In the genomic region with DNA sequence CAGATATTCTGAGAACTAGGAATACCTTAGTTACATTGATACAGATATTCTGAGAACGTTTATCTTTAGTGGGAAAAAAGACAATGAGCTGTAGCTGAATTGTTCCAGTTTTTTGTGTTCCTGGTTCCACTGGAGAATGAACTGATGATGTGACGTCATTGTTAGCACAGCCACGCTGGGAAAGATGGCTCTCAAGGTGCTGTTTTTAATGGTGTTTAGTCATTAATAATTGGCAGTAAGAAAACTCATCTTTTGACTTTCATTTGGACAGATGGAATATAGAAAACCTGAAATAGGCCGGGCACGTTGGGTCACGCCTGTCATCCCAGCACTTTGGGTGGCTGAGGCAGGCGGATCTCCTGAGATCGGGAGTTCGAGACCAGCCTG, we compare ENCODE assay signal across 13 cellular contexts. TPM values are rescaled to one million over a fixed set of nuclear protein-coding genes. Genes with fewer than 3 reads are reported as not detected.
DNase-seq lines count a peak whose midpoint lies in the region; ATAC-seq and TF ChIP-seq lines count a peak whose summit lies in the region.
"Had no signal": no experiment of that assay in that cellular context is flagged by ENCODE, and none has a peak within 500 bp of the region (broad histone marks: within the 10 kb centered on the region; RNA-seq: fewer than 3 reads in every experiment).

No MANE protein-coding gene starts in this region.

- H3K79me2 ChIP-seq in hepatocyte (peaks cover 100% of the 10 kb centered on the region), mesendoderm (ENCODE audit: control insufficient read depth, insufficient read depth, low read length) (peaks cover 89% of the 10 kb centered on the region)

- no peak overlapping the region for H3K4me2 ChIP-seq in hepatocyte
- H3K4me2 ChIP-seq in mesendoderm (ENCODE audit: low read length) = no peak overlapping the region

- no peak overlapping the region for H3K4me3 Mint-ChIP-seq in activated T-cell treated with anti-CD3 and anti-CD28 coated beads, Interleukin-2, amount 50 U/mL, for 24 hours
- no peak overlapping the region for H3K4me3 Mint-ChIP-seq in WTC11
- H3K4me3 Mint-ChIP-seq: activated naive CD8-positive, alpha-beta T cell treated with anti-CD3 and anti-CD28 coated beads, Interleukin-2, amount 50 U/mL, for 24 hours had no signal

- H3K4me1 Mint-ChIP-seq in activated T-cell treated with anti-CD3 and anti-CD28 coated beads, Interleukin-2, amount 50 U/mL, for 24 hours (ENCODE audit: low read depth) = peaks cover 70% of the 10 kb centered on the region
- H3K4me1 Mint-ChIP-seq in WTC11 = peaks cover 51% of the 10 kb centered on the region

- H4K20me1 ChIP-seq in hepatocyte (ENCODE audit: insufficient read depth, poor library complexity, severe bottlenecking) = peaks cover 97% of the 10 kb centered on the region

- H2BK5ac ChIP-seq in mesendoderm (ENCODE audit: low read length) = no peak overlapping the region

- no peak overlapping the region for H2BK15ac ChIP-seq in mesendoderm (replicated peaks; ENCODE audit: low read depth)

- POLR2A ChIA-PET in WTC11 (lab: Charles Lee) = no interaction called here

- TF ChIP-seq POLR2A in suprapubic skin (IDR thresholded peaks at IDR 0.05) = no peak

- H3K27me3 Mint-ChIP-seq in activated T-cell treated with anti-CD3 and anti-CD28 coated beads, Interleukin-2, amount 50 U/mL, for 24 hours = no peaks in the 10 kb centered on the region
- no peaks in the 10 kb centered on the region for H3K27me3 Mint-ChIP-seq in WTC11 (ENCODE audit: low read depth)
- H3K27me3 Mint-ChIP-seq: activated naive CD8-positive, alpha-beta T cell treated with anti-CD3 and anti-CD28 coated beads, Interleukin-2, amount 50 U/mL, for 24 hours had no signal

- H3K9me3 ChIP-seq in hepatocyte (ENCODE audit: low read depth) (no peaks in the 10 kb centered on the region), suprapubic skin (no peaks in the 10 kb centered on the region), BE2C (no peaks in the 10 kb centered on the region)
- H3K9me3 ChIP-seq: ovary had no signal

- H3K56ac ChIP-seq in mesendoderm (ENCODE audit: low read length) = no peak overlapping the region

- no peak overlapping the region for H3K18ac ChIP-seq in mesendoderm (ENCODE audit: low read length)

- no peaks in the 10 kb centered on the region for H3K9me3 Mint-ChIP-seq in activated T-cell treated with anti-CD3 and anti-CD28 coated beads, Interleukin-2, amount 50 U/mL, for 24 hours
- no peaks in the 10 kb centered on the region for H3K9me3 Mint-ChIP-seq in WTC11
- H3K9me3 Mint-ChIP-seq: activated naive CD8-positive, alpha-beta T cell treated with anti-CD3 and anti-CD28 coated beads, Interleukin-2, amount 50 U/mL, for 24 hours had no signal

- no peak overlapping the region for H2AFZ ChIP-seq in hepatocyte

- H4K5ac ChIP-seq in mesendoderm (ENCODE audit: low read length) = no peak overlapping the region

- WGBS in hepatocyte (ENCODE audit: low lambda C conversion rate, missing lambda C conversion rate) = 88% methylated on average over 9 of the region's 9 CpGs
- WGBS in suprapubic skin = 60% methylated on average over 9 of the region's 9 CpGs
- WGBS in mesendoderm (ENCODE audit: extremely low coverage, insufficient coverage, low lambda C conversion rate) = no CpG with 5 or more reads among the region's 9 CpGs

- H3K79me1 ChIP-seq in mesendoderm (ENCODE audit: low read length) = peaks cover 11% of the 10 kb centered on the region

- no peak for DNase-seq in activated T-cell treated with anti-CD3 and anti-CD28 coated beads, Interleukin-2, amount 50 U/mL, for 24 hours
- DNase-seq in activated T-cell treated with anti-CD3 and anti-CD28 coated beads, Interleukin-2, amount 50 U/mL, for 1 hour = no peak
- DNase-seq in WTC11 (ENCODE audit: low spot score) (no peak), hepatocyte (ENCODE audit: low spot score) (no peak), suprapubic skin (ENCODE audit: low spot score in 2 of 2) (no peak), mesendoderm (no peak), BE2C (no peak)
- DNase-seq: activated CD8-positive, alpha-beta memory T cell treated with anti-CD3 and anti-CD28 coated beads, Interleukin-2, amount 50 U/mL, for 4 hours; head of caudate nucleus; NCI-H146; ovary had no signal

- H3K36me3 Mint-ChIP-seq in activated T-cell treated with anti-CD3 and anti-CD28 coated beads, Interleukin-2, amount 50 U/mL, for 24 hours (ENCODE audit: low read depth) = peaks cover 34% of the 10 kb centered on the region
- no peaks in the 10 kb centered on the region for H3K36me3 Mint-ChIP-seq in WTC11

- no peak overlapping the region for H3K23ac ChIP-seq in mesendoderm (ENCODE audit: low read length)

- H3K4me3 ChIP-seq in hepatocyte (no peak overlapping the region), suprapubic skin (no peak overlapping the region), mesendoderm (ENCODE audit: low read length) (no peak overlapping the region), BE2C (ENCODE audit: low read depth, low read length) (no peak overlapping the region)
- H3K4me3 ChIP-seq: ovary had no signal

- no peaks in the 10 kb centered on the region for H3K36me3 ChIP-seq in hepatocyte (replicated peaks; ENCODE audit: insufficient read depth, low read depth)
- no peaks in the 10 kb centered on the region for H3K36me3 ChIP-seq in suprapubic skin
- H3K36me3 ChIP-seq in mesendoderm (ENCODE audit: control insufficient read depth, insufficient read depth, low read length) = no peaks in the 10 kb centered on the region
- H3K36me3 ChIP-seq in BE2C = no peaks in the 10 kb centered on the region; the same call in 1 of the 2 replicates
- H3K36me3 ChIP-seq: ovary had no signal

- H3K27me3 ChIP-seq in hepatocyte = no peaks in the 10 kb centered on the region
- no peaks in the 10 kb centered on the region for H3K27me3 ChIP-seq in suprapubic skin
- no peaks in the 10 kb centered on the region for H3K27me3 ChIP-seq in mesendoderm (ENCODE audit: insufficient read depth, low read length, poor library complexity)
- H3K27me3 ChIP-seq in BE2C = no peaks in the 10 kb centered on the region
- H3K27me3 ChIP-seq: ovary had no signal

- H3K4ac ChIP-seq in mesendoderm (ENCODE audit: low read depth, low read length) = no peak overlapping the region

- no peak for TF ChIP-seq EP300 in suprapubic skin (IDR thresholded peaks at IDR 0.05)

- TF ChIP-seq CTCF in WTC11 (IDR thresholded peaks at IDR 0.05) = no peak
- TF ChIP-seq CTCF in hepatocyte (IDR thresholded peaks at IDR 0.05; ENCODE audit: poor library complexity) = no peak
- TF ChIP-seq CTCF in suprapubic skin (IDR thresholded peaks at IDR 0.05) = no peak
- no peak for TF ChIP-seq CTCF in BE2C (IDR thresholded peaks at IDR 0.05; ENCODE audit: low read depth, low read length)

- peak overlapping the region; percentile 23 for H3K27ac ChIP-seq in hepatocyte
- H3K27ac ChIP-seq in suprapubic skin = peak overlapping the region; percentile 66
- no peak overlapping the region for H3K27ac ChIP-seq in mesendoderm (ENCODE audit: low read depth, low read length)
- H3K27ac ChIP-seq: ovary had no signal

- CTCF ChIA-PET in WTC11 (lab: Charles Lee) = interaction anchor here (0.7 to 1.2 kb wide), 2 partner anchors 24 to 36 kb away, joined by 3 to 5 read pairs; no protein-coding TSS in a partner anchor

- ATAC-seq in WTC11 (no peak), HG03196 (IDR thresholded peaks at IDR 0.05; ENCODE audit: unreplicated experiment) (no peak)

- H4K8ac ChIP-seq in mesendoderm (ENCODE audit: low read depth, low read length) = no peak overlapping the region

- no peak overlapping the region for H2AK5ac ChIP-seq in mesendoderm (ENCODE audit: low read length)

- H3K4me1 ChIP-seq in hepatocyte (ENCODE audit: insufficient read depth) (peaks cover 43% of the 10 kb centered on the region), suprapubic skin (peaks cover 88% of the 10 kb centered on the region), mesendoderm (ENCODE audit: control insufficient read depth, low read depth, low read length) (no peaks in the 10 kb centered on the region), BE2C (peaks cover 8% of the 10 kb centered on the region)

- H3K27ac Mint-ChIP-seq in activated T-cell treated with anti-CD3 and anti-CD28 coated beads, Interleukin-2, amount 50 U/mL, for 24 hours = peak overlapping the region; percentile 7
- peak overlapping the region; percentile 97 for H3K27ac Mint-ChIP-seq in WTC11

- no peaks in the 10 kb centered on the region for H3K9me2 ChIP-seq in hepatocyte (replicated peaks; ENCODE audit: insufficient read depth)

- no peak overlapping the region for H3K9ac ChIP-seq in mesendoderm (ENCODE audit: low read length)

- H2BK120ac ChIP-seq in mesendoderm (ENCODE audit: low read depth, low read length) = no peak overlapping the region

TF ChIP-seq in WTC11, 78 proteins besides CTCF, POLR2A, EP300 and RAD21 (continues in another document):
- TF ChIP-seq TCF7 (CRISPR knock-in tag; IDR thresholded peaks at IDR 0.05; ENCODE audit: low read depth) = no peak
- TF ChIP-seq NFATC4 (CRISPR knock-in tag; IDR thresholded peaks at IDR 0.05) = no peak
- no peak for TF ChIP-seq ZNF232 (CRISPR knock-in tag; IDR thresholded peaks at IDR 0.05)
- no peak for TF ChIP-seq HMGA2 (CRISPR knock-in tag; IDR thresholded peaks at IDR 0.05)
- TF ChIP-seq, protein P1, sequence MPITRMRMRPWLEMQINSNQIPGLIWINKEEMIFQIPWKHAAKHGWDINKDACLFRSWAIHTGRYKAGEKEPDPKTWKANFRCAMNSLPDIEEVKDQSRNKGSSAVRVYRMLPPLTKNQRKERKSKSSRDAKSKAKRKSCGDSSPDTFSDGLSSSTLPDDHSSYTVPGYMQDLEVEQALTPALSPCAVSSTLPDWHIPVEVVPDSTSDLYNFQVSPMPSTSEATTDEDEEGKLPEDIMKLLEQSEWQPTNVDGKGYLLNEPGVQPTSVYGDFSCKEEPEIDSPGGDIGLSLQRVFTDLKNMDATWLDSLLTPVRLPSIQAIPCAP (CRISPR knock-in tag; IDR thresholded peaks at IDR 0.05) = no peak
- no peak for TF ChIP-seq GABPB1 (CRISPR knock-in tag; IDR thresholded peaks at IDR 0.05)
- TF ChIP-seq SMAD4 (CRISPR knock-in tag; IDR thresholded peaks at IDR 0.05) = no peak

RNA-seq across cellular contexts. Expression of a gene that starts 10.4 kb away (rescaled TPM):
- total RNA-seq in WTC11 (2021) (57.7 to 65.7 TPM (median 62.7 TPM) in 3 replicates), hepatocyte (30.2 and 40.9 TPM in 2 replicates), suprapubic skin (10 to 100 TPM; 62.7 to 94.5 (median 78.4) TPM)
- polyA plus RNA-seq in hepatocyte = 29.5 and 37.7 TPM in 2 replicates
- 34.6 TPM for polyA plus RNA-seq in mesendoderm (2013, experiment 1 of 2)
- 41.1 TPM for polyA plus RNA-seq in mesendoderm (2013, experiment 2 of 2)
- polyA plus RNA-seq in BE2C (2012; ENCODE audit: insufficient read depth, insufficient read length, low read depth) = 129 TPM
